In genomic region chr17:70699408-70699807, GRCh38 we compare ENCODE assay signal across 22 cellular contexts.
"Had no signal": no experiment of that assay in that cellular context is flagged by ENCODE, and none has a peak within 500 bp of the region (broad histone marks: within the 10 kb centered on the region; RNA-seq: fewer than 3 reads in every experiment).

No MANE protein-coding gene starts in this region.

- FAIRE-seq: small intestine had no signal

- H3K4me1 ChIP-seq: gastroesophageal sphincter, heart right ventricle, lower lobe of right lung, thyroid gland, vagina had no signal

- DNase-seq: dermis blood vessel endothelial cell; effector CD4-positive, alpha-beta T cell; glutamatergic neuron; heart right ventricle; islet precursor cell; kidney glomerular epithelial cell; left ventricle myocardium superior; lower lobe of right lung; naive thymus-derived CD4-positive, alpha-beta T cell; nephron progenitor cell; occipital lobe; ovary; right lobe of liver; small intestine; stimulated activated CD4-positive, alpha-beta T cell treated with anti-CD3 and anti-CD28 coated beads, Interleukin-15, amount 100 ng/mL, for 24 hours; stimulated activated CD4-positive, alpha-beta T cell treated with anti-CD3 and anti-CD28 coated beads, Interleukin-2, amount 100 ng/mL, for 48 hours; stimulated activated naive B cell treated with anti-CD40 and anti-IgM and Interleukin-4, amounts not matched to agents 10 μg/mL and 1 μg/mL and 100 μg/mL, for 72 hours; thyroid gland; trophoblast cell had no signal

- H3K9me3 ChIP-seq: gastroesophageal sphincter, lower lobe of right lung, ovary, right lobe of liver, thyroid gland, vagina had no signal

- H3K27me3 ChIP-seq: gastroesophageal sphincter, heart right ventricle, ovary, right lobe of liver, thyroid gland, vagina had no signal

- ATAC-seq: gastroesophageal sphincter; heart right ventricle; left ventricle myocardium superior; lower lobe of right lung; naive thymus-derived CD4-positive, alpha-beta T cell; right lobe of liver; stimulated activated naive B cell treated with anti-CD40 and anti-IgM and Interleukin-4, amounts not matched to agents 10 μg/mL and 1 μg/mL and 100 μg/mL, for 72 hours had no signal

- H3K27ac ChIP-seq: coronary artery, gastroesophageal sphincter, heart right ventricle, lower lobe of right lung, ovary, right lobe of liver, thyroid gland, vagina had no signal

- H3K36me3 ChIP-seq: gastroesophageal sphincter, heart right ventricle, lower lobe of right lung, ovary, right lobe of liver, thyroid gland, vagina had no signal

- H3K4me3 ChIP-seq: coronary artery, gastroesophageal sphincter, heart right ventricle, lower lobe of right lung, ovary, right lobe of liver, thyroid gland, vagina had no signal
